Comparison of ENCODE assay signal across 15 cellular contexts in the genomic region with DNA sequence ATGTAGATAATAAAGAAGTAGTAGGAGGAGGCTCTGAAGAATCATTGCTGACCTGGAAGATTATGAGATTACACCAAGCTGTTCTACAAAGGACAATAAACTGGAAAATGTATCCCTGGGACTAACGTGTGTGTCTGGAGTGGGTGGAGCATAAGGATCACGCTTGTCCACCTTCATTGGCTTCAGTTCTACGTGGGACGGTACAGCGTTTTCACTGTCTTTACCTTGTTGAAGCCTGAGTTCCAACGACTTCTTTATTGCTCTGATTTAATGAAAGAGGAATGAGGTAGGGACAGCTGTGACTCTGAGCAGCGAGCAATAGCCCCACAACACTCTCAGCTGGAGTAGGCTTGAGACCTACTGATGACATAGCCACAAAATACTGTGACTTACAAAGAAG.
"Had no signal": no experiment of that assay in that cellular context is flagged by ENCODE, and none has a peak within 500 bp of the region (broad histone marks: within the 10 kb centered on the region; RNA-seq: fewer than 3 reads in every experiment).

No MANE protein-coding gene starts in this region.

- H3K9me3 Mint-ChIP-seq: activated T-helper 1 cell treated with anti-CD3 and anti-CD28 coated beads, Interleukin-12 subunit alpha, Interleukin-12 subunit beta, Interleukin-2, Interleukin-4 antibody, amounts not matched to agents 30 ng/mL and 10 ng/mL and 1 ng/mL, durations not matched to agents 14 hours and 24 hours and 36 hours had no signal

- H3K4me3 ChIP-seq: esophagus muscularis mucosa, ovary, thyroid gland, vagina had no signal

- H3K4me3 Mint-ChIP-seq: activated T-helper 1 cell treated with anti-CD3 and anti-CD28 coated beads, Interleukin-12 subunit alpha, Interleukin-12 subunit beta, Interleukin-2, Interleukin-4 antibody, amounts not matched to agents 30 ng/mL and 10 ng/mL and 1 ng/mL, durations not matched to agents 14 hours and 24 hours and 36 hours; memory B cell; stimulated activated effector memory CD8-positive, alpha-beta T cell treated with anti-CD3 and anti-CD28 coated beads, Interleukin-12 subunit alpha, Interleukin-12 subunit beta, amount 100 ng/mL, for 72 hours had no signal

- H3K27ac Mint-ChIP-seq: activated T-helper 1 cell treated with anti-CD3 and anti-CD28 coated beads, Interleukin-12 subunit alpha, Interleukin-12 subunit beta, Interleukin-2, Interleukin-4 antibody, amounts not matched to agents 30 ng/mL and 10 ng/mL and 1 ng/mL, durations not matched to agents 14 hours and 24 hours and 36 hours; memory B cell; stimulated activated effector memory CD8-positive, alpha-beta T cell treated with anti-CD3 and anti-CD28 coated beads, Interleukin-12 subunit alpha, Interleukin-12 subunit beta, amount 100 ng/mL, for 72 hours had no signal

- H3K27me3 ChIP-seq: esophagus muscularis mucosa, ovary, thyroid gland, vagina had no signal

- H3K36me3 Mint-ChIP-seq: stimulated activated effector memory CD8-positive, alpha-beta T cell treated with anti-CD3 and anti-CD28 coated beads, Interleukin-12 subunit alpha, Interleukin-12 subunit beta, amount 100 ng/mL, for 72 hours had no signal

- H3K4me1 Mint-ChIP-seq: stimulated activated effector memory CD8-positive, alpha-beta T cell treated with anti-CD3 and anti-CD28 coated beads, Interleukin-12 subunit alpha, Interleukin-12 subunit beta, amount 100 ng/mL, for 72 hours had no signal

- ATAC-seq: left ventricle myocardium superior; stimulated activated effector memory CD8-positive, alpha-beta T cell treated with anti-CD3 and anti-CD28 coated beads, Interleukin-12 subunit alpha, Interleukin-12 subunit beta, amount 100 ng/mL, for 72 hours had no signal

- FAIRE-seq: kidney had no signal

- DNase-seq: activated CD4-positive, CD25-positive, alpha-beta regulatory T cell treated with anti-CD3 and anti-CD28 coated beads, Interleukin-2, amount 50 U/mL, for 72 hours; activated naive CD4-positive, alpha-beta T cell; anterior cingulate cortex; hypothalamus; kidney; left ventricle myocardium superior; ovary; stimulated activated CD4-positive, alpha-beta T cell treated with anti-CD3 and anti-CD28 coated beads, Interleukin-12 subunit alpha, Interleukin-12 subunit beta, amount 100 ng/mL, for 4 hours; stimulated activated CD4-positive, alpha-beta T cell treated with anti-CD3 and anti-CD28 coated beads, Interleukin-2, amount 100 ng/mL, for 24 hours; thyroid gland had no signal

- H3K27me3 Mint-ChIP-seq: memory B cell had no signal

- H3K36me3 ChIP-seq: ovary, vagina had no signal

- H3K9me3 ChIP-seq: esophagus muscularis mucosa, ovary, thyroid gland, vagina had no signal

- H3K27ac ChIP-seq: esophagus muscularis mucosa, ovary, thyroid gland, vagina had no signal
